In genomic region chrX:115592997-115593734, GRCh38 we compare ENCODE assay signal across 12 cellular contexts. TPM values are rescaled to one million over a fixed set of nuclear protein-coding genes. Genes with fewer than 3 reads are reported as not detected.
DNase-seq lines count a peak whose midpoint lies in the region; ATAC-seq and TF ChIP-seq lines count a peak whose summit lies in the region.
"Had no signal": no experiment of that assay in that cellular context is flagged by ENCODE, and none has a peak within 500 bp of the region (broad histone marks: within the 10 kb centered on the region; RNA-seq: fewer than 3 reads in every experiment).

No MANE protein-coding gene starts in this region.

- DNase-seq in GM12865 (ENCODE audit: low read depth) (no peak), ascending aorta (ENCODE audit: low spot score in 2 of 2) (no peak), cardiac muscle cell (ENCODE audit: low read depth in 1 of 2, low spot score in 1 of 2) (peak; percentile 17 to 54), sigmoid colon (no peak), progenitor cell of endocrine pancreas (ENCODE audit: low spot score, unreplicated experiment) (no peak), NCI-H187 treated with DMSO at 0.1 percent for 48 hours (lab: John Stamatoyannopoulos, UW) (no peak), AG08395 (ENCODE audit: low spot score) (no peak)
- DNase-seq: activated naive CD4-positive, alpha-beta T cell; foreskin fibroblast; NK-92 treated with Interleukin-12 subunit alpha and Interleukin-12 subunit beta, amount 100 ng/mL, for 24 hours had no signal

- no peak for ATAC-seq in HG03139 (IDR thresholded peaks at IDR 0.05; ENCODE audit: unreplicated experiment)

- peak overlapping the region; percentile 6; the same call in 1 of the 2 replicates for H3K4me3 ChIP-seq in GM12865 (ENCODE audit: low read depth, low read length)
- H3K4me3 ChIP-seq in ascending aorta: peak overlapping the region in 1 of 2 donors; percentile 60
- H3K4me3 ChIP-seq in cardiac muscle cell: peak overlapping the region; percentile 9
- no peak overlapping the region for H3K4me3 ChIP-seq in sigmoid colon

- H3K36me3 Mint-ChIP-seq in progenitor cell of endocrine pancreas (ENCODE audit: insufficient read depth): peaks cover 2% of the 10 kb centered on the region

- intact Hi-C loops in ascending aorta (cut with DNase I): no loop called here
- intact Hi-C loops in sigmoid colon (cut with DNase I): no loop called here

- H3K4me1 ChIP-seq in ascending aorta (peaks cover 0 to 4% of the 10 kb centered on the region in 2 donors), cardiac muscle cell (ENCODE audit: low read depth) (peaks cover 41% of the 10 kb centered on the region), sigmoid colon (peaks cover 0 to 22% (median 15%) of the 10 kb centered on the region in 4 donors)

- H3K4me1 Mint-ChIP-seq in progenitor cell of endocrine pancreas (ENCODE audit: low read depth): peaks cover 20% of the 10 kb centered on the region

- H3K9me3 Mint-ChIP-seq in progenitor cell of endocrine pancreas (ENCODE audit: low read depth): no peaks in the 10 kb centered on the region

- TF ChIP-seq EP300 in sigmoid colon (IDR thresholded peaks at IDR 0.05): no peak

- no peaks in the 10 kb centered on the region for H3K9me3 ChIP-seq in ascending aorta
- no peaks in the 10 kb centered on the region for H3K9me3 ChIP-seq in cardiac muscle cell (ENCODE audit: low read depth)
- H3K9me3 ChIP-seq in sigmoid colon: no peaks in the 10 kb centered on the region

- no peaks in the 10 kb centered on the region for H3K27me3 Mint-ChIP-seq in progenitor cell of endocrine pancreas

- no peaks in the 10 kb centered on the region for H3K36me3 ChIP-seq in ascending aorta
- H3K36me3 ChIP-seq in cardiac muscle cell: no peaks in the 10 kb centered on the region
- no peaks in the 10 kb centered on the region for H3K36me3 ChIP-seq in sigmoid colon

- H3K4me3 Mint-ChIP-seq in progenitor cell of endocrine pancreas (ENCODE audit: low read depth): no peak overlapping the region

- WGBS in sigmoid colon, 2 donors: 52 to 62% methylated on average over 8 of the region's 8 CpGs

- TF ChIP-seq CTCF in GM12865 (IDR thresholded peaks at IDR 0.05; ENCODE audit: insufficient read depth, low read depth, low read length, missing control alignments): no peak
- no peak for TF ChIP-seq CTCF in ascending aorta (IDR thresholded peaks at IDR 0.05)
- TF ChIP-seq CTCF in cardiac muscle cell (IDR thresholded peaks at IDR 0.05; ENCODE audit: low read depth, low read length): no peak
- no peak for TF ChIP-seq CTCF in sigmoid colon (IDR thresholded peaks at IDR 0.05)
- TF ChIP-seq CTCF in progenitor cell of endocrine pancreas (IDR thresholded peaks at IDR 0.05; ENCODE audit: unreplicated experiment): no peak

- no peak overlapping the region for H3K27ac Mint-ChIP-seq in progenitor cell of endocrine pancreas

- H3K27me3 ChIP-seq in ascending aorta (no peaks in the 10 kb centered on the region), cardiac muscle cell (no peaks in the 10 kb centered on the region), sigmoid colon (no peaks in the 10 kb centered on the region)

- no peak for TF ChIP-seq POLR2A in sigmoid colon (IDR thresholded peaks at IDR 0.05)

- H3K27ac ChIP-seq in ascending aorta: peak overlapping the region; percentile 74 to 81
- H3K27ac ChIP-seq in cardiac muscle cell: peak overlapping the region; percentile 94
- H3K27ac ChIP-seq in sigmoid colon: peak overlapping the region; percentile 22 to 60 (median 49)
- H3K27ac ChIP-seq: VCaP had no signal

RNA-seq across cellular contexts. Expression of gene PLS3, which starts 32.2 kb away (rescaled TPM):
- total RNA-seq in ascending aorta: 155 TPM
- total RNA-seq in cardiac muscle cell: 114 and 140 TPM in 2 replicates
- polyA plus RNA-seq in cardiac muscle cell: 168 and 218 TPM in 2 replicates
- 10 to 100 TPM; 50.2 to 71.5 (median 59.2) TPM for total RNA-seq in sigmoid colon
- 10 to 100 TPM in 2 of 3 donors, 1 to 10 TPM in 1; 8.3 to 23.1 (median 13.2) TPM for polyA plus RNA-seq in sigmoid colon
- total RNA-seq in progenitor cell of endocrine pancreas: 98.7 and 106 TPM in 2 replicates

Comparison
In these comparisons a context has a peak if more than half of its experiments do, and no peak if none do; other contexts are left out.
1. DNase-seq: peak in cardiac muscle cell (2 of 2); none in GM12865 (single experiment), ascending aorta (0 of 2), sigmoid colon (single experiment), progenitor cell of endocrine pancreas (single experiment), NCI-H187 treated with DMSO at 0.1 percent for 48 hours (single experiment) and AG08395 (single experiment).
2. H3K4me3 ChIP-seq: peak in GM12865 (single experiment) and cardiac muscle cell (single experiment); none in sigmoid colon (0 of 4).
3. Peak in every context shown above with its lines, with median percentiles within 50 percentile points of each other: H3K27ac ChIP-seq.